ENCODE assay signal across 8 cellular contexts in the genomic region with DNA sequence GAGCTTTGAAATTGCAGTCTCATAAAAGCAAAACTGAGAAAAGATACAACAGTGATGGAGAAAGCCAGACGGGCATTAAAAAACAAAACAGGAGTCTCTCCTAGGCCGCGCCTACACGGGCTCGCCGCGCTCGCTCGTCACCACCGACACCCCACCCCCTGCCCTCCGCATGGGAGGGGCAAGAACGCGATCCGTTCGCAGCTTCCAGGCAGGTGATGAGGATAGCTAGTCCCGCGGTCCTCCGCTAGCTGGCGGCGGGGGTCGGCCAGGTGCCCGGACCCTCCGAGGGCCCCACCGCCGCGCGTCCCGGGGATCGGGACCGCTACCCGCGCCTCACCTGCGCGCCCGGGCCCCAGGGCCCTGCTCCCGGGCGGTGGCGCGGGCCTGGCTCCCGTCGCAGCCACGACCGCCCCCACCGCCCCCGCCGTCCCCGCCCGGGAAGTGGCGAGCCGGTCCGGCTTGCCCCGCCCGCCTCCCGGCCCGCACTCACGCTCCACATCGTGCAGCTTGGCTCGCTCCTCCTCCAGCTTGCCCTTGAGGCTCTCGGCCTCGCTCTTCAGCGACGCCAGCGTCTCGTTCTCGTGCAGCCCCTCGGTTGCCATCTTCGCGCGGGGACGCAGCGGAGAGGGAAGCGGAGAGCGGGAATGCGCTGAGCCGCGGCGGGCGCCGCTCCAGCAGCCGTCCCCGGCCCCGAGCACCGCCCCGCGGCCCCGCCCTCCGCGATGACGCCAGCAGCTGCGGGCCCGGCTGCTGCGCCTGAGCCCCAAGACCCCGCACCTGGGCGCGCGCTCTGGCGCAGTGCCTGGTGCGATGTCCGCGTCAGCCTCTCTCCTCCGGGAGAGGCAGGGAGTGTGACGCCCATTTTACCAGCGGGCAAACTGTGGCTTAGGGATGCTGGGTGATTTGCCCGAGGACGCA. TPM values are rescaled to one million over a fixed set of nuclear protein-coding genes. Genes with fewer than 3 reads are reported as not detected.
DNase-seq lines count a peak whose midpoint lies in the region; ATAC-seq and TF ChIP-seq lines count a peak whose summit lies in the region.

No MANE protein-coding gene starts in this region.

- H3K4me3 ChIP-seq in right cardiac atrium (ENCODE audit: low read length) (peak overlapping the region; percentile 70), vagina (peak overlapping the region; percentile 84 to 93)

- H3K9me3 ChIP-seq in right cardiac atrium (ENCODE audit: control insufficient read depth, low read length) (no peaks in the 10 kb centered on the region), vagina (no peaks in the 10 kb centered on the region)

- TF ChIP-seq CTCF in GM13977 (IDR thresholded peaks at IDR 0.05; ENCODE audit: extremely low read depth, insufficient read depth, missing control alignments) (no peak), vagina (IDR thresholded peaks at IDR 0.05) (no peak)

- under 1% methylated on average over 105 of the region's 105 CpGs for WGBS in right cardiac atrium

- H3K27me3 ChIP-seq in right cardiac atrium (ENCODE audit: control insufficient read depth, insufficient read depth) (no peaks in the 10 kb centered on the region), vagina (no peaks in the 10 kb centered on the region)

- H3K4me1 ChIP-seq in right cardiac atrium (ENCODE audit: control insufficient read depth, insufficient read depth, low read length) (peaks cover 2% of the 10 kb centered on the region), vagina (peaks cover 20% of the 10 kb centered on the region)

- in situ Hi-C loops in GM13977 (cut with MboI; ENCODE audit: low pct_unique_long_range_greater_than_20kb, low sequenced_read_pairs, unreplicated experiment), result no loop called here

- no peaks in the 10 kb centered on the region for H3K36me3 ChIP-seq in vagina

- DNase-seq in GM13977 (ENCODE audit: low spot score), result peak; percentile 93
- peak; percentile 35 for DNase-seq in NCI-H1417 treated with DMSO at 0.1 percent for 48 hours (lab: John Stamatoyannopoulos, UW)
- peak; percentile 73 to 91 (median 83) for DNase-seq in T-helper 1 cell
- DNase-seq in anterior cingulate cortex (lab: John Stamatoyannopoulos, UW), result peak in 55 of 58 donors; percentile 32 to 85 (median 66)
- DNase-seq in right cardiac atrium, result peak; percentile 84 to 94 (median 93)
- DNase-seq in putamen (ENCODE audit: low spot score), result peak; percentile 84
- DNase-seq in vagina (ENCODE audit: extremely low spot score in 2 of 2), result peak in 1 of 2 donors; percentile 93

- peak in 1 of 2 donors; percentile 74 for TF ChIP-seq POLR2A in vagina (IDR thresholded peaks at IDR 0.05)

- H3K27ac ChIP-seq in right cardiac atrium (ENCODE audit: low read length), result peak overlapping the region; percentile 68
- H3K27ac ChIP-seq in vagina, result peak overlapping the region; percentile 95

- ATAC-seq in HG02763 (IDR thresholded peaks at IDR 0.05; ENCODE audit: unreplicated experiment), result peak; percentile 80
- ATAC-seq in right cardiac atrium, result peak; percentile 92 to 93

- intact Hi-C loops in right cardiac atrium (cut with DNase I), result no loop called here
- intact Hi-C loops in vagina (cut with DNase I), result no loop called here

RNA-seq across cellular contexts. Expression of a gene that starts 11.7 kb away (rescaled TPM):
- 10 to 100 TPM; 35.8 to 50.9 (median 37.2) TPM for total RNA-seq in right cardiac atrium
- polyA plus RNA-seq in right cardiac atrium, result 19.5 TPM
- total RNA-seq in vagina, result 48.6 TPM
